In the genomic region with DNA sequence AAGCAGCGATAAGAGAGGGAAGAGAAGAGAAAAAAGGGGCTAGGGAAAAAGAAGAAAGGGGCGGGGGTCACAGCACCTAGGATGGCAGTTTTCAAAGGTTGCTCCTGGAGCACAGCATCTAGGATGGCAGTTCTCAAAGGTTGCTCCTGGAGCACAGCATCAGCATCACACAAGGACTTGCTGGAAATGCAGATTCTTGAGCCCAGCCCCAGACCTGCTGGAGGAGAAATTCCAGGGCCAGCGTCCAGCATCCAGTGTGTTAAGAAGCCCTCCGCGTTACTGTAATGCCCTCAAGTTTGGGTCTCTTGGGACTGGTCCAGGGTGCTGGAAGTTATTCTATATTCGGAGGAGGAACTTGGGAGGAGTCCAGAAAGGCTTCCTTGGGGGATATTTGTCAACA, we compare ENCODE assay signal across 1 cellular context.
TF ChIP-seq lines count a peak whose summit lies in the region.

No MANE protein-coding gene starts in this region.

TF ChIP-seq in H1, 55 proteins besides CTCF, POLR2A, EP300 and RAD21:
- TF ChIP-seq POLR2AphosphoS5 (IDR thresholded peaks at IDR 0.05; ENCODE audit: low read depth, low read length) (no peak), TEAD4 (IDR thresholded peaks at IDR 0.05; ENCODE audit: low read depth, low read length) (peak; percentile 20; the same call in 1 of the 2 replicates)
TF ChIP-seq in H1: peak in this region for 1.
